ENCODE assay signal across 15 cellular contexts in the genomic region with DNA sequence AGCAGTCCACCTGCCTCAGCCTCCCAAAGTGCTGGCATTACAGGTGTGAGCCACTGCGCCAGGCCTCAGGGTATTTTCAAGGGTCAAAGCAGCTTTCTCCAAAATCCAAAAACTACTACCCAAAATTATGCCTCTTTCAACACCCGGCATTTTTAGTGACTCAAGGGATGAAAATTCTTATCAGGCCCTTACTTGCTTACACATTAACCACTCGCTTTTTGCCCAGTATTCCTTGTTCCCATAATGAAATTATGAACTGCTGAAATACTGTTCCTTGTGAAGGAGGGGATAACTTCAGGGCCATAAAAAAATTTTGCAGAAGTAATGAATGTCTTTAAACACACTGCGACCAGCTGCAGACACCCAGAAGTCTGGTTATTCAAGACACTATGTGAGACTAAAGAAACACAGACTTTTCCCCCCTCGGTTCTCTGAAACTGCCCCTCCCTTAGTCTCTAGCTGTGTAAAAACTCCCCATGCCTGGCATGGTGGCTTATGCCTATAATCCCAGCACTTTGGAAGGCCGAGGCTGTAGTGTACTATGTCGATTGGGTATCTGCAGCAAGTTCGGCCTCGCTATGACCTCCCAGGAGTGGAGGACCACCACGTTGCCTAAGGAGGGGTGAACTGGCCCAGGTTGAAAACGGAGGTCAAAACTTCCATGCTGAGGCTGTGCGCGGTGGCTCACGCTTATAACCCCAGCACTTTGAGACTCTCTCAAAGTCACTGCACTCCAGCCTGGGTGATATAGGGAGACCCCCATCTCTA. TPM values are rescaled to one million over a fixed set of nuclear protein-coding genes. Genes with fewer than 3 reads are reported as not detected.
DNase-seq lines count a peak whose midpoint lies in the region; ATAC-seq and TF ChIP-seq lines count a peak whose summit lies in the region.
"Had no signal": no experiment of that assay in that cellular context is flagged by ENCODE, and none has a peak within 500 bp of the region (broad histone marks: within the 10 kb centered on the region; RNA-seq: fewer than 3 reads in every experiment).

No MANE protein-coding gene starts in this region.

- H3K4me1 Mint-ChIP-seq in CD8-positive, alpha-beta memory T cell, result peaks cover 20 to 48% (median 26%) of the 10 kb centered on the region in 3 donors
- peaks cover 13% of the 10 kb centered on the region for H3K4me1 Mint-ChIP-seq in chondrocyte (ENCODE audit: low read depth)

- H3K4me3 Mint-ChIP-seq in CD8-positive, alpha-beta memory T cell, result peak overlapping the region in 1 of 7 donors; percentile 28
- no peak overlapping the region for H3K4me3 Mint-ChIP-seq in chondrocyte (ENCODE audit: unreplicated experiment)
- H3K4me3 Mint-ChIP-seq: activated CD4-positive, alpha-beta T cell treated with anti-CD3 and anti-CD28 coated beads for 36 hours; central memory CD8-positive, alpha-beta T cell had no signal

- no peak overlapping the region for H2BK120ac ChIP-seq in IMR-90 (ENCODE audit: low read depth, low read length)

- no peaks in the 10 kb centered on the region for H3K9me3 Mint-ChIP-seq in CD8-positive, alpha-beta memory T cell
- H3K9me3 Mint-ChIP-seq in chondrocyte (ENCODE audit: low read depth), result no peaks in the 10 kb centered on the region
- H3K9me3 Mint-ChIP-seq: central memory CD8-positive, alpha-beta T cell had no signal

- no peak overlapping the region for H3K18ac ChIP-seq in IMR-90 (ENCODE audit: low read depth, low read length)

- TF ChIP-seq RAD21 in IMR-90 (IDR thresholded peaks at IDR 0.05; ENCODE audit: low read length), result no peak

- H3K9me3 ChIP-seq in CD8-positive, alpha-beta memory T cell (ENCODE audit: low read length), result no peaks in the 10 kb centered on the region
- no peaks in the 10 kb centered on the region for H3K9me3 ChIP-seq in IMR-90 (ENCODE audit: control insufficient read depth, insufficient read depth, low read length)
- H3K9me3 ChIP-seq in esophagus muscularis mucosa, result no peaks in the 10 kb centered on the region
- H3K9me3 ChIP-seq in BE2C, result no peaks in the 10 kb centered on the region
- H3K9me3 ChIP-seq: testis had no signal

- no TSS peak for BruUV-seq in IMR-90 (replicated peaks; lab: Mats Ljungman, UMichigan)

- no peak for DNase-seq in CD8-positive, alpha-beta memory T cell
- DNase-seq in IMR-90 (no peak), chondrocyte (ENCODE audit: low spot score) (peak; percentile 48), posterior vena cava (ENCODE audit: low spot score) (peak; percentile 35), esophagus muscularis mucosa (ENCODE audit: extremely low spot score) (no peak), BE2C (no peak), NCI-H1930 (lab: John Stamatoyannopoulos, UW) (no peak), NCI-H2107 (lab: John Stamatoyannopoulos, UW) (no peak)
- DNase-seq: activated CD4-positive, alpha-beta T cell treated with anti-CD3 and anti-CD28 coated beads for 36 hours; DMS53; NCI-H1694; testis had no signal

- H3K27me3 Mint-ChIP-seq in CD8-positive, alpha-beta memory T cell, result peaks cover 0 to 3% of the 10 kb centered on the region in 2 donors
- H3K27me3 Mint-ChIP-seq in chondrocyte (ENCODE audit: low read depth), result no peaks in the 10 kb centered on the region
- H3K27me3 Mint-ChIP-seq: activated CD4-positive, alpha-beta T cell treated with anti-CD3 and anti-CD28 coated beads for 36 hours; central memory CD8-positive, alpha-beta T cell had no signal

- in situ Hi-C loops in IMR-90 (cut with MboI; ENCODE audit: low sequenced_read_pairs), result no loop called here

- peaks cover 23% of the 10 kb centered on the region for H3K36me3 ChIP-seq in CD8-positive, alpha-beta memory T cell (ENCODE audit: insufficient read depth, low read length)
- H3K36me3 ChIP-seq in IMR-90 (ENCODE audit: control insufficient read depth, insufficient read depth, low read length) (peaks cover 23% of the 10 kb centered on the region), esophagus muscularis mucosa (peaks cover 25 to 38% (median 37%) of the 10 kb centered on the region in 4 donors), BE2C (peaks cover 30% of the 10 kb centered on the region)

- TF ChIP-seq EP300 in esophagus muscularis mucosa (IDR thresholded peaks at IDR 0.05), result no peak

- H2BK15ac ChIP-seq in IMR-90 (ENCODE audit: low read depth, low read length), result no peak overlapping the region

- no peak overlapping the region for H3K14ac ChIP-seq in IMR-90 (replicated peaks; ENCODE audit: low read depth, low read length)

- no peak for TF ChIP-seq POLR2A in IMR-90 (IDR thresholded peaks at IDR 0.05; ENCODE audit: low read depth, low read length)
- TF ChIP-seq POLR2A in esophagus muscularis mucosa (IDR thresholded peaks at IDR 0.05; ENCODE audit: low read depth), result no peak

- H3K79me1 ChIP-seq in IMR-90 (ENCODE audit: low read depth in 1 of 2, low read length in 2 of 2), result peaks cover 12 to 17% of the 10 kb centered on the region in 2 experiments; a peak in 3 of 4 replicates

- H3K4me2 ChIP-seq in IMR-90 (ENCODE audit: low read depth, low read length), result no peak overlapping the region

- H2AK9ac ChIP-seq in IMR-90 (replicated peaks; ENCODE audit: low read depth, low read length, poor library complexity), result no peak overlapping the region

- CTCF ChIA-PET in CD8-positive, alpha-beta memory T cell (lab: Charles Lee), result interaction anchor here (1.4 kb wide), 1 partner anchor 117 kb away, joined by 5 read pairs; no protein-coding TSS in a partner anchor
- CTCF ChIA-PET in IMR-90 (lab: Yijun Ruan, JAX), result no interaction called here

- 77% methylated on average over 4 of the region's 14 CpGs; no CpG with 5 or more reads in 1 of the 2 experiments for whole genome bisulfite sequencing in IMR-90 (ENCODE audit: extremely low coverage in 2 of 2, insufficient read length in 1 of 2), 2 experiments
- WGBS in esophagus muscularis mucosa, result 72% methylated on average over 14 of the region's 14 CpGs

- 0 out of 2 replicates have a peak, but pooled peaks have one; percentile 7 for ATAC-seq in IMR-90 (ENCODE audit: low read depth)

- no peak overlapping the region for H2AFZ ChIP-seq in IMR-90 (replicated peaks; ENCODE audit: low read length, poor library complexity)

- peaks cover 3% of the 10 kb centered on the region for H3K9me1 ChIP-seq in IMR-90 (ENCODE audit: insufficient read depth, low read length)

- no peak overlapping the region for H4K5ac ChIP-seq in IMR-90 (ENCODE audit: low read depth, low read length)

- H4K91ac ChIP-seq in IMR-90 (ENCODE audit: insufficient read depth, low read depth, low read length), result no peak overlapping the region

- peak overlapping the region; percentile 9 for H3K27ac ChIP-seq in CD8-positive, alpha-beta memory T cell (ENCODE audit: low read depth, low read length)
- H3K27ac ChIP-seq in IMR-90 (ENCODE audit: insufficient read depth, low read length) (no peak overlapping the region), esophagus muscularis mucosa (replicated peaks in 1 of 4) (no peak overlapping the region)
- H3K27ac ChIP-seq: testis had no signal

- no peak overlapping the region for H2BK5ac ChIP-seq in IMR-90 (ENCODE audit: low read depth, low read length, poor library complexity, severe bottlenecking)

- H3K4ac ChIP-seq in IMR-90 (ENCODE audit: low read depth, low read length), result no peak overlapping the region

- no peaks in the 10 kb centered on the region for H3K27me3 ChIP-seq in CD8-positive, alpha-beta memory T cell (ENCODE audit: insufficient read depth, low read length, poor library complexity, severe bottlenecking)
- no peaks in the 10 kb centered on the region for H3K27me3 ChIP-seq in IMR-90 (ENCODE audit: control insufficient read depth, insufficient read depth, low read length)
- H3K27me3 ChIP-seq in esophagus muscularis mucosa, result no peaks in the 10 kb centered on the region
- no peaks in the 10 kb centered on the region for H3K27me3 ChIP-seq in BE2C
- H3K27me3 ChIP-seq: testis had no signal

- peaks cover 5% of the 10 kb centered on the region for H3K4me1 ChIP-seq in CD8-positive, alpha-beta memory T cell (ENCODE audit: insufficient read depth, low read length)
- no peaks in the 10 kb centered on the region for H3K4me1 ChIP-seq in IMR-90 (ENCODE audit: control insufficient read depth, insufficient read depth, low read length)
- no peaks in the 10 kb centered on the region for H3K4me1 ChIP-seq in esophagus muscularis mucosa
- H3K4me1 ChIP-seq in BE2C, result no peaks in the 10 kb centered on the region
- H3K4me1 ChIP-seq: testis had no signal

- no peak overlapping the region for H3K9ac ChIP-seq in IMR-90 (ENCODE audit: low read depth, low read length)

- no peak overlapping the region for H2AK5ac ChIP-seq in IMR-90 (ENCODE audit: low read depth, low read length)

- dilution Hi-C loops in IMR-90 (cut with HindIII; ENCODE audit: low sequenced_read_pairs, unreplicated experiment), result no loop called here

- H3K36me3 Mint-ChIP-seq in CD8-positive, alpha-beta memory T cell, result peaks cover 7 to 38% (median 18%) of the 10 kb centered on the region in 3 donors
- H3K36me3 Mint-ChIP-seq in chondrocyte (ENCODE audit: low read depth), result peaks cover 19% of the 10 kb centered on the region

- TF ChIP-seq CTCF in IMR-90 (conservative IDR thresholded peaks at IDR 0.05; ENCODE audit: low read depth, low read length), result no peak
- TF ChIP-seq CTCF in chondrocyte (IDR thresholded peaks at IDR 0.05), result no peak
- no peak for TF ChIP-seq CTCF in esophagus muscularis mucosa (IDR thresholded peaks at IDR 0.05)
- TF ChIP-seq CTCF in BE2C (IDR thresholded peaks at IDR 0.05; ENCODE audit: low read depth, low read length), result no peak

- H4K8ac ChIP-seq in IMR-90 (ENCODE audit: low read depth in 2 of 2, low read length in 2 of 2), result no peak overlapping the region

- intact Hi-C loops in IMR-90 (cut with micrococcal nuclease), result no loop called here
- intact Hi-C loops in posterior vena cava (cut with DNase I), result no loop called here
- intact Hi-C loops in esophagus muscularis mucosa (cut with DNase I), result no loop called here

- H3K27ac Mint-ChIP-seq in CD8-positive, alpha-beta memory T cell, result peak overlapping the region in 7 of 8 donors; percentile 36 to 89 (median 78)
- H3K27ac Mint-ChIP-seq in chondrocyte (ENCODE audit: unreplicated experiment), result peak overlapping the region; percentile 57

- no peak overlapping the region for H3K4me3 ChIP-seq in CD8-positive, alpha-beta memory T cell (ENCODE audit: low read length)
- no peak overlapping the region for H3K4me3 ChIP-seq in IMR-90 (ENCODE audit: insufficient read depth, low read depth, low read length)
- no peak overlapping the region for H3K4me3 ChIP-seq in esophagus muscularis mucosa
- H3K4me3 ChIP-seq in BE2C (ENCODE audit: low read depth, low read length), result no peak overlapping the region
- H3K4me3 ChIP-seq: testis had no signal

- peaks cover 29% of the 10 kb centered on the region for H4K20me1 ChIP-seq in IMR-90 (ENCODE audit: insufficient read depth, low read length)

- H3K23ac ChIP-seq in IMR-90 (ENCODE audit: low read depth, low read length), result no peak overlapping the region

- H2BK20ac ChIP-seq in IMR-90 (ENCODE audit: low read depth, low read length), result no peak overlapping the region

- POLR2A ChIA-PET in CD8-positive, alpha-beta memory T cell (lab: Charles Lee), result interaction anchor here (0.6 kb wide), 1 partner anchor 74 kb away, joined by 3 read pairs; no protein-coding TSS in a partner anchor
- POLR2A ChIA-PET in IMR-90 (lab: Charles Lee; ENCODE audit: unreplicated experiment), result no interaction called here

- no peak overlapping the region for H3K56ac ChIP-seq in IMR-90 (ENCODE audit: extremely low read depth, insufficient read depth, low read length)

RNA-seq across cellular contexts. Expression of gene FXYD4, which starts 12.0 kb away (rescaled TPM):
- total RNA-seq in CD8-positive, alpha-beta memory T cell, result not detected
- polyA plus RNA-seq in CD8-positive, alpha-beta memory T cell, result not detected
- total RNA-seq in IMR-90 (2012; rRNA removed) (not detected in 2 replicates), chondrocyte (not detected in 3 replicates), posterior vena cava (not detected), esophagus muscularis mucosa (not detected)
- not detected in 2 replicates for polyA plus RNA-seq in IMR-90 (2012; rRNA removed)
- polyA plus RNA-seq in IMR-90 (2012; cell fraction: cytosol; rRNA removed), result not detected in 2 replicates
- polyA plus RNA-seq in IMR-90 (2012; cell fraction: nucleus; rRNA removed; ENCODE audit: low replicate concordance), result not detected in 2 replicates
- polyA plus RNA-seq in BE2C (2012; ENCODE audit: insufficient read depth, insufficient read length, low read depth), result not detected
- total RNA-seq: activated CD4-positive, alpha-beta T cell treated with anti-CD3 and anti-CD28 coated beads for 36 hours; right cardiac atrium had no signal
- polyA plus RNA-seq: esophagus, right cardiac atrium had no signal

RNA-seq across cellular contexts. Expression of gene HNRNPF, which starts 25.6 kb away (rescaled TPM):
- 100 to 1,000 TPM; 562 to 566 TPM for total RNA-seq in CD8-positive, alpha-beta memory T cell
- 261 TPM for polyA plus RNA-seq in CD8-positive, alpha-beta memory T cell
- total RNA-seq in IMR-90 (2012; rRNA removed) (207 and 276 TPM in 2 replicates), chondrocyte (122 to 126 TPM (median 123 TPM) in 3 replicates), posterior vena cava (100 to 1,000 TPM; 109 to 112 TPM), esophagus muscularis mucosa (100 to 1,000 TPM; 113 to 243 (median 176) TPM)
- 147 and 169 TPM in 2 replicates for polyA plus RNA-seq in IMR-90 (2012; rRNA removed)
- polyA plus RNA-seq in IMR-90 (2012; cell fraction: cytosol; rRNA removed), result 75.0 and 90.4 TPM in 2 replicates
- polyA plus RNA-seq in IMR-90 (2012; cell fraction: nucleus; rRNA removed; ENCODE audit: low replicate concordance), result 58.9 and 93.6 TPM in 2 replicates
- 240 TPM for polyA plus RNA-seq in BE2C (2012; ENCODE audit: insufficient read depth, insufficient read length, low read depth)

RNA-seq across cellular contexts. Expression of gene ZNF487, which starts 53.5 kb away (rescaled TPM):
- 1 to 10 TPM; 1.5 to 4.2 TPM for total RNA-seq in CD8-positive, alpha-beta memory T cell
- 7.9 TPM for polyA plus RNA-seq in CD8-positive, alpha-beta memory T cell
- total RNA-seq in IMR-90 (2012; rRNA removed) (2.5 and 2.7 TPM in 2 replicates), chondrocyte (2.1 to 2.7 TPM (median 2.6 TPM) in 3 replicates), posterior vena cava (1 to 10 TPM; 4.8 to 6.5 TPM), esophagus muscularis mucosa (10 to 100 TPM in 1 of 4 donors, 1 to 10 TPM in 3; 9.1 to 10.1 (median 10.0) TPM)
- 1.7 TPM in 2 replicates for polyA plus RNA-seq in IMR-90 (2012; rRNA removed)
- polyA plus RNA-seq in IMR-90 (2012; cell fraction: cytosol; rRNA removed), result 1.0 and 2.7 TPM in 2 replicates
- 0.98 and 2.6 TPM in 2 replicates for polyA plus RNA-seq in IMR-90 (2012; cell fraction: nucleus; rRNA removed; ENCODE audit: low replicate concordance)
- 0.74 TPM for polyA plus RNA-seq in BE2C (2012; ENCODE audit: insufficient read depth, insufficient read length, low read depth)

Comparison
In these comparisons a context has a peak if more than half of its experiments do, and no peak if none do; other contexts are left out.
1. DNase-seq: peak in chondrocyte (single experiment) and posterior vena cava (single experiment); none in CD8-positive, alpha-beta memory T cell (0 of 5), IMR-90 (single experiment), esophagus muscularis mucosa (single experiment), BE2C (single experiment), NCI-H1930 (0 of 2) and NCI-H2107 (single experiment).